Comparison of ENCODE assay signal across 1 cellular context in the genomic region with DNA sequence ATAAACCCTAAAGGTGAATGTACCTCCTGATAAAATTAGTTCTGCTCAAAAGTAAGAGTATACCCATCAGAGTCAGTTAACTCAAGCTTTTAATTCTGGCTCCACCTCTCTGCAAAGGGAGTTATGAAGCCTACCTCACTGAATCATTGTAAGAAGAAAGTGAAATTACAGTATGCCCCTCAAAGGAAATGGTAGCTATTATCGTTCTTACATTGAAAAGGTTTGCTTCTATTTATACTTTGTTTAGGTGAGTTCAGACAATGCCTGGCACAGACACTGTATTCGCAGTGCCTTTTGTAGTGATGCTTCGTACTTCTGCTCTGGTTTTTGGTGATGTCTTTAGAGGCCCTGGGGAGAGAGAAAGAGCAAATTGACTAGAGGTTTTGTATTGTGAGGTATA.
TF ChIP-seq lines count a peak whose summit lies in the region.

No MANE protein-coding gene starts in this region.

TF ChIP-seq in GM23338, 12 proteins besides CTCF, POLR2A, EP300 and RAD21 (continued from another document):
- TF ChIP-seq, protein P1, sequence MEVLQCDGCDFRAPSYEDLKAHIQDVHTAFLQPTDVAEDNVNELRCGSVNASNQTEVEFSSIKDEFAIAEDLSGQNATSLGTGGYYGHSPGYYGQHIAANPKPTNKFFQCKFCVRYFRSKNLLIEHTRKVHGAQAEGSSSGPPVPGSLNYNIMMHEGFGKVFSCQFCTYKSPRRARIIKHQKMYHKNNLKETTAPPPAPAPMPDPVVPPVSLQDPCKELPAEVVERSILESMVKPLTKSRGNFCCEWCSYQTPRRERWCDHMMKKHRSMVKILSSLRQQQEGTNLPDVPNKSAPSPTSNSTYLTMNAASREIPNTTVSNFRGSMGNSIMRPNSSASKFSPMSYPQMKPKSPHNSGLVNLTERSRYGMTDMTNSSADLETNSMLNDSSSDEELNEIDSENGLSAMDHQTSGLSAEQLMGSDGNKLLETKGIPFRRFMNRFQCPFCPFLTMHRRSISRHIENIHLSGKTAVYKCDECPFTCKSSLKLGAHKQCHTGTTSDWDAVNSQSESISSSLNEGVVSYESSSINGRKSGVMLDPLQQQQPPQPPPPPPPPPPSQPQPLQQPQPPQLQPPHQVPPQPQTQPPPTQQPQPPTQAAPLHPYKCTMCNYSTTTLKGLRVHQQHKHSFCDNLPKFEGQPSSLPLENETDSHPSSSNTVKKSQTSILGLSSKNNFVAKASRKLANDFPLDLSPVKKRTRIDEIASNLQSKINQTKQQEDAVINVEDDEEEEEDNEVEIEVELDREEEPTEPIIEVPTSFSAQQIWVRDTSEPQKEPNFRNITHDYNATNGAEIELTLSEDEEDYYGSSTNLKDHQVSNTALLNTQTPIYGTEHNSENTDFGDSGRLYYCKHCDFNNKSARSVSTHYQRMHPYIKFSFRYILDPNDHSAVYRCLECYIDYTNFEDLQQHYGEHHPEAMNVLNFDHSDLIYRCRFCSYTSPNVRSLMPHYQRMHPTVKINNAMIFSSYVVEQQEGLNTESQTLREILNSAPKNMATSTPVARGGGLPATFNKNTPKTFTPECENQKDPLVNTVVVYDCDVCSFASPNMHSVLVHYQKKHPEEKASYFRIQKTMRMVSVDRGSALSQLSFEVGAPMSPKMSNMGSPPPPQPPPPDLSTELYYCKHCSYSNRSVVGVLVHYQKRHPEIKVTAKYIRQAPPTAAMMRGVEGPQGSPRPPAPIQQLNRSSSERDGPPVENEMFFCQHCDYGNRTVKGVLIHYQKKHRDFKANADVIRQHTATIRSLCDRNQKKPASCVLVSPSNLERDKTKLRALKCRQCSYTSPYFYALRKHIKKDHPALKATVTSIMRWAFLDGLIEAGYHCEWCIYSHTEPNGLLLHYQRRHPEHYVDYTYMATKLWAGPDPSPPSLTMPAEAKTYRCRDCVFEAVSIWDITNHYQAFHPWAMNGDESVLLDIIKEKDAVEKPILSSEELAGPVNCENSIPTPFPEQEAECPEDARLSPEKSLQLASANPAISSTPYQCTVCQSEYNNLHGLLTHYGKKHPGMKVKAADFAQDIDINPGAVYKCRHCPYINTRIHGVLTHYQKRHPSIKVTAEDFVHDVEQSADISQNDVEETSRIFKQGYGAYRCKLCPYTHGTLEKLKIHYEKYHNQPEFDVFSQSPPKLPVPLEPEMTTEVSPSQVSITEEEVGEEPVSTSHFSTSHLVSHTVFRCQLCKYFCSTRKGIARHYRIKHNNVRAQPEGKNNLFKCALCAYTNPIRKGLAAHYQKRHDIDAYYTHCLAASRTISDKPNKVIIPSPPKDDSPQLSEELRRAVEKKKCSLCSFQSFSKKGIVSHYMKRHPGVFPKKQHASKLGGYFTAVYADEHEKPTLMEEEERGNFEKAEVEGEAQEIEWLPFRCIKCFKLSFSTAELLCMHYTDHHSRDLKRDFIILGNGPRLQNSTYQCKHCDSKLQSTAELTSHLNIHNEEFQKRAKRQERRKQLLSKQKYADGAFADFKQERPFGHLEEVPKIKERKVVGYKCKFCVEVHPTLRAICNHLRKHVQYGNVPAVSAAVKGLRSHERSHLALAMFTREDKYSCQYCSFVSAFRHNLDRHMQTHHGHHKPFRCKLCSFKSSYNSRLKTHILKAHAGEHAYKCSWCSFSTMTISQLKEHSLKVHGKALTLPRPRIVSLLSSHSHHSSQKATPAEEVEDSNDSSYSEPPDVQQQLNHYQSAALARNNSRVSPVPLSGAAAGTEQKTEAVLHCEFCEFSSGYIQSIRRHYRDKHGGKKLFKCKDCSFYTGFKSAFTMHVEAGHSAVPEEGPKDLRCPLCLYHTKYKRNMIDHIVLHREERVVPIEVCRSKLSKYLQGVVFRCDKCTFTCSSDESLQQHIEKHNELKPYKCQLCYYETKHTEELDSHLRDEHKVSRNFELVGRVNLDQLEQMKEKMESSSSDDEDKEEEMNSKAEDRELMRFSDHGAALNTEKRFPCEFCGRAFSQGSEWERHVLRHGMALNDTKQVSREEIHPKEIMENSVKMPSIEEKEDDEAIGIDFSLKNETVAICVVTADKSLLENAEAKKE (CRISPR knock-in tag; IDR thresholded peaks at IDR 0.05), result no peak
- TF ChIP-seq EZH2phosphoT487 (IDR thresholded peaks at IDR 0.05; ENCODE audit: unreplicated experiment) (no peak), ZNF331 (CRISPR knock-in tag; IDR thresholded peaks at IDR 0.05; ENCODE audit: low read depth) (no peak), JUNB (IDR thresholded peaks at IDR 0.05; ENCODE audit: unreplicated experiment) (no peak), ZNF114 (CRISPR knock-in tag; IDR thresholded peaks at IDR 0.05) (no peak)
- TF ChIP-seq, protein P2, sequence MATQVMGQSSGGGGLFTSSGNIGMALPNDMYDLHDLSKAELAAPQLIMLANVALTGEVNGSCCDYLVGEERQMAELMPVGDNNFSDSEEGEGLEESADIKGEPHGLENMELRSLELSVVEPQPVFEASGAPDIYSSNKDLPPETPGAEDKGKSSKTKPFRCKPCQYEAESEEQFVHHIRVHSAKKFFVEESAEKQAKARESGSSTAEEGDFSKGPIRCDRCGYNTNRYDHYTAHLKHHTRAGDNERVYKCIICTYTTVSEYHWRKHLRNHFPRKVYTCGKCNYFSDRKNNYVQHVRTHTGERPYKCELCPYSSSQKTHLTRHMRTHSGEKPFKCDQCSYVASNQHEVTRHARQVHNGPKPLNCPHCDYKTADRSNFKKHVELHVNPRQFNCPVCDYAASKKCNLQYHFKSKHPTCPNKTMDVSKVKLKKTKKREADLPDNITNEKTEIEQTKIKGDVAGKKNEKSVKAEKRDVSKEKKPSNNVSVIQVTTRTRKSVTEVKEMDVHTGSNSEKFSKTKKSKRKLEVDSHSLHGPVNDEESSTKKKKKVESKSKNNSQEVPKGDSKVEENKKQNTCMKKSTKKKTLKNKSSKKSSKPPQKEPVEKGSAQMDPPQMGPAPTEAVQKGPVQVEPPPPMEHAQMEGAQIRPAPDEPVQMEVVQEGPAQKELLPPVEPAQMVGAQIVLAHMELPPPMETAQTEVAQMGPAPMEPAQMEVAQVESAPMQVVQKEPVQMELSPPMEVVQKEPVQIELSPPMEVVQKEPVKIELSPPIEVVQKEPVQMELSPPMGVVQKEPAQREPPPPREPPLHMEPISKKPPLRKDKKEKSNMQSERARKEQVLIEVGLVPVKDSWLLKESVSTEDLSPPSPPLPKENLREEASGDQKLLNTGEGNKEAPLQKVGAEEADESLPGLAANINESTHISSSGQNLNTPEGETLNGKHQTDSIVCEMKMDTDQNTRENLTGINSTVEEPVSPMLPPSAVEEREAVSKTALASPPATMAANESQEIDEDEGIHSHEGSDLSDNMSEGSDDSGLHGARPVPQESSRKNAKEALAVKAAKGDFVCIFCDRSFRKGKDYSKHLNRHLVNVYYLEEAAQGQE (IDR thresholded peaks at IDR 0.05; ENCODE audit: unreplicated experiment), result no peak
